ENCODE assay signal across 23 cellular contexts in genomic region chr4:138196153-138196552, GRCh38.
"Had no signal": no experiment of that assay in that cellular context is flagged by ENCODE, and none has a peak within 500 bp of the region (broad histone marks: within the 10 kb centered on the region; RNA-seq: fewer than 3 reads in every experiment).

No MANE protein-coding gene starts in this region.

- H3K27ac Mint-ChIP-seq: activated naive CD8-positive, alpha-beta T cell; activated T-cell treated with anti-CD3 and anti-CD28 coated beads, Interleukin-2, amount 50 U/mL, for 72 hours; immature natural killer cell; natural killer cell; stimulated activated effector memory CD8-positive, alpha-beta T cell treated with anti-CD3 and anti-CD28 coated beads, Interleukin-12 subunit alpha, Interleukin-12 subunit beta, amount 100 ng/mL, for 72 hours; stimulated activated naive CD8-positive, alpha-beta T cell treated with anti-CD3 and anti-CD28 coated beads, Interleukin-15, amount 100 ng/mL, for 72 hours had no signal

- H3K27ac ChIP-seq: epithelial cell of prostate, lower lobe of right lung, sigmoid colon, upper lobe of right lung had no signal

- H3K27me3 ChIP-seq: sigmoid colon, upper lobe of right lung had no signal

- ATAC-seq: activated T-cell treated with anti-CD3 and anti-CD28 coated beads, Interleukin-2, amount 50 U/mL, for 72 hours; lower lobe of right lung; natural killer cell; stimulated activated effector memory CD8-positive, alpha-beta T cell treated with anti-CD3 and anti-CD28 coated beads, Interleukin-12 subunit alpha, Interleukin-12 subunit beta, amount 100 ng/mL, for 72 hours; stimulated activated naive CD8-positive, alpha-beta T cell treated with anti-CD3 and anti-CD28 coated beads, Interleukin-15, amount 100 ng/mL, for 72 hours; upper lobe of right lung had no signal

- H3K4me1 ChIP-seq: lower lobe of right lung, sigmoid colon, upper lobe of right lung had no signal

- H3K4me3 ChIP-seq: lower lobe of right lung, sigmoid colon, upper lobe of right lung had no signal

- H3K9me3 ChIP-seq: lower lobe of right lung, sigmoid colon, upper lobe of right lung had no signal

- H3K9me3 Mint-ChIP-seq: stimulated activated naive CD8-positive, alpha-beta T cell treated with anti-CD3 and anti-CD28 coated beads, Interleukin-15, amount 100 ng/mL, for 72 hours had no signal

- H3K27me3 Mint-ChIP-seq: activated naive CD8-positive, alpha-beta T cell; stimulated activated naive CD8-positive, alpha-beta T cell treated with anti-CD3 and anti-CD28 coated beads, Interleukin-15, amount 100 ng/mL, for 72 hours had no signal

- H3K36me3 Mint-ChIP-seq: activated naive CD8-positive, alpha-beta T cell; natural killer cell; stimulated activated effector memory CD8-positive, alpha-beta T cell treated with anti-CD3 and anti-CD28 coated beads, Interleukin-12 subunit alpha, Interleukin-12 subunit beta, amount 100 ng/mL, for 72 hours had no signal

- H3K36me3 ChIP-seq: lower lobe of right lung, sigmoid colon, upper lobe of right lung had no signal

- H3K4me3 Mint-ChIP-seq: activated naive CD8-positive, alpha-beta T cell; activated T-cell treated with anti-CD3 and anti-CD28 coated beads, Interleukin-2, amount 50 U/mL, for 72 hours; immature natural killer cell; natural killer cell; stimulated activated effector memory CD8-positive, alpha-beta T cell treated with anti-CD3 and anti-CD28 coated beads, Interleukin-12 subunit alpha, Interleukin-12 subunit beta, amount 100 ng/mL, for 72 hours; stimulated activated naive CD8-positive, alpha-beta T cell treated with anti-CD3 and anti-CD28 coated beads, Interleukin-15, amount 100 ng/mL, for 72 hours had no signal

- H3K4me1 Mint-ChIP-seq: immature natural killer cell; natural killer cell; stimulated activated effector memory CD8-positive, alpha-beta T cell treated with anti-CD3 and anti-CD28 coated beads, Interleukin-12 subunit alpha, Interleukin-12 subunit beta, amount 100 ng/mL, for 72 hours; stimulated activated naive CD8-positive, alpha-beta T cell treated with anti-CD3 and anti-CD28 coated beads, Interleukin-15, amount 100 ng/mL, for 72 hours had no signal

- DNase-seq: activated CD4-positive, alpha-beta T cell treated with anti-CD3 and anti-CD28 coated beads for 4 hours; activated CD4-positive, alpha-beta T cell treated with anti-CD3 and anti-CD28 coated beads, Interleukin-2, amount 50 U/mL, for 4 hours; activated naive CD4-positive, alpha-beta T cell; activated T-cell treated with anti-CD3 and anti-CD28 coated beads for 4 hours; activated T-cell treated with anti-CD3 and anti-CD28 coated beads, Interleukin-2, amount 50 U/mL, for 72 hours; anterior cingulate cortex; dermis blood vessel endothelial cell; effector CD4-positive, alpha-beta T cell; hypothalamus; immature natural killer cell; kidney; lower lobe of right lung; mesendoderm; natural killer cell; sigmoid colon; small intestine; stimulated activated CD4-positive, alpha-beta T cell treated with anti-CD3 and anti-CD28 coated beads, Interleukin-4, amount 100 ng/mL, for 24 hours; stimulated activated naive CD8-positive, alpha-beta T cell treated with anti-CD3 and anti-CD28 coated beads, Interleukin-15, amount 100 ng/mL, for 72 hours; substantia nigra; upper lobe of right lung had no signal
